ENCODE assay signal across 7 cellular contexts in the genomic region with DNA sequence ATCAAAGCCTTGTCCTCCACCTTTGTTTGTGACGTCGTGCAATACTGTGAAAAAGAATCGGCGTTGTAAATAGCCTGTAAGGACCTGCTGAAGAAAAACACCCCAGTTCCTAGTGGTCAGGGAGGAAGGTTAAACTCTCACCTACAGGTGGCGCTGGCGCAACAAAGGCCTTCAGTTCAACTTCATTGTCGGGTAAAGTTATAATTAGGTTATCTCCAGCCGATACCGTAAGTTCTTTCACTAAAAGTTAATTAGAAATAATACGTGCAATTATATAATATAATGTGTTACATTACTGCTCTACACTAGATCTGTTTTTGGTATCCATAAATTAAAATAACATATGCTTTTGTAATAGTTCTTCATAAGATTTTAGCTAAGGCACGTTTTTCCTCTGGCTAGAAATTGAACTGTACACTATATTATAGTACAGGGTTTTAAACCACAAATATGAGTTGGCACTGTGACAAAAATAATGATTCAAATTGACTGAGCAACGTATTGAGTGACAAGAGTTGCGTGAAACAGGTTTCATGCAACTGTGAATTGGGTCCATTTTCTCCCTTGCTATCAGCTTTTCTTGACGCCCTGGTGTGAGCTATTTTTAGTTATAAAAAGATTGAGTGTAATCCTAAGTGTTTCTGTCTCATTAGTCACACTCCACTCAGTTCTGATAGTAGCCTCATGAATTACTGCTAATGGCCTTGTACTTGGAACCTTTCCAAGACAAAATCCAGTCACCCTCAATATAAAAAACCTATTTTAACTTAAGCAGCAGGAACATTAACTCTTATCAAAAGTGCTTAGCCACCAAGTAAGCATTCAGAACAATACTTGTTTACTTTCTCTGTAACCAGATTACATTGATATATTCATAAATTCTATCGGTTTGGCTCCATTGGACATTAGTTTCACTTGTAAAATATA.
DNase-seq lines count a peak whose midpoint lies in the region; ATAC-seq and TF ChIP-seq lines count a peak whose summit lies in the region.

No MANE protein-coding gene starts in this region.

- H3K4me3 ChIP-seq in coronary artery = no peak overlapping the region
- H3K4me3 ChIP-seq in liver (ENCODE audit: low read depth in 1 of 3, low read length in 3 of 3) = no peak overlapping the region

- no peaks in the 10 kb centered on the region for H3K9me3 ChIP-seq in liver (ENCODE audit: control insufficient read depth in 4 of 4, low read length in 3 of 4)

- H3K27ac ChIP-seq in coronary artery = no peak overlapping the region
- no peak overlapping the region for H3K27ac ChIP-seq in liver (ENCODE audit: low read depth in 1 of 2, low read length in 2 of 2)

- ATAC-seq in HG03342 (IDR thresholded peaks at IDR 0.05; ENCODE audit: unreplicated experiment) = peak; percentile 79

- in situ Hi-C loops in GM13977 (cut with MboI; ENCODE audit: low pct_unique_long_range_greater_than_20kb, low sequenced_read_pairs, unreplicated experiment) = loop anchor here (10.0 kb wide), 2 partner anchors 111 to 181 kb away; no protein-coding TSS in a partner anchor

- peaks cover 0 to 7% (median 3%) of the 10 kb centered on the region in 4 donors for H3K4me1 ChIP-seq in liver (ENCODE audit: control insufficient read depth in 4 of 4, insufficient read depth in 4 of 4, low read length in 3 of 4)

- TF ChIP-seq RAD21 in liver (IDR thresholded peaks at IDR 0.05) = peak; percentile 84 to 89

- H3K36me3 ChIP-seq in liver (ENCODE audit: control insufficient read depth in 4 of 4, insufficient read depth in 3 of 4, low read depth in 1 of 4, low read length in 3 of 4) = no peaks in the 10 kb centered on the region

- no peak overlapping the region for H3K9ac ChIP-seq in liver (ENCODE audit: low read depth in 1 of 2, low read length in 2 of 2)

- WGBS in liver = 22% methylated on average over 15 of the region's 15 CpGs

- H3K27me3 ChIP-seq in liver (ENCODE audit: control insufficient read depth in 4 of 4, insufficient read depth in 4 of 4, low read length in 3 of 4) = no peaks in the 10 kb centered on the region

- peak; percentile 78 for TF ChIP-seq CTCF in GM13977 (IDR thresholded peaks at IDR 0.05; ENCODE audit: extremely low read depth, insufficient read depth, missing control alignments)
- peak; percentile 61 for TF ChIP-seq CTCF in coronary artery (IDR thresholded peaks at IDR 0.05)
- peak; percentile 69 for TF ChIP-seq CTCF in liver (IDR thresholded peaks at IDR 0.05; ENCODE audit: low read depth, low read length, missing input control)

- DNase-seq in GM13977 (ENCODE audit: low spot score) (peak; percentile 53), NCI-H460 (ENCODE audit: extremely low read depth, low read depth) (peak; percentile 72), coronary artery (ENCODE audit: low spot score) (no peak)
- peak; percentile 61 to 74 for DNase-seq in activated CD4-positive, alpha-beta T cell treated with anti-CD3 and anti-CD28 coated beads for 4 hours
- peak; percentile 38 to 52 (median 39) for DNase-seq in stimulated activated CD4-positive, alpha-beta T cell treated with anti-CD3 and anti-CD28 coated beads, TNF-alpha, amount 100 ng/mL, for 4 hours (ENCODE audit: low read depth in 3 of 3)

TF ChIP-seq in liver, 16 proteins besides CTCF, POLR2A, EP300 and RAD21:
- no peak for TF ChIP-seq SP1 (IDR thresholded peaks at IDR 0.05)
- TF ChIP-seq RXRA (IDR thresholded peaks at IDR 0.05) = peak in 1 of 2 donors; percentile 50
- TF ChIP-seq HNF4A (conservative IDR thresholded peaks at IDR 0.05) = peak; percentile 6 to 54
- peak; percentile 97 for TF ChIP-seq NR2F2 (IDR thresholded peaks at IDR 0.05)
